Comparison of ENCODE assay signal across 7 cellular contexts in genomic region chr3:15108082-15108545, GRCh38. TPM values are rescaled to one million over a fixed set of nuclear protein-coding genes. Genes with fewer than 3 reads are reported as not detected.
DNase-seq lines count a peak whose midpoint lies in the region; ATAC-seq, FAIRE-seq and TF ChIP-seq lines count a peak whose summit lies in the region.

No MANE protein-coding gene starts in this region.

- H3K4me3 Mint-ChIP-seq in memory B cell: no peak overlapping the region

- no peaks in the 10 kb centered on the region for H3K9me3 Mint-ChIP-seq in memory B cell

- peak; percentile 77 for FAIRE-seq in GM12892 (lab: Jason Lieb, UNC)

- no peak for TF ChIP-seq POLR2A in GM12892 (IDR thresholded peaks at IDR 0.05; ENCODE audit: low read depth, low read length)

- peak; percentile 80 for DNase-seq in GM12892 (ENCODE audit: insufficient read length)
- peak; percentile 73 for DNase-seq in NCI-H510A treated with DMSO at 0.1 percent for 48 hours (lab: John Stamatoyannopoulos, UW)
- DNase-seq in activated CD4-positive, alpha-beta T cell treated with anti-CD3 and anti-CD28 coated beads, Interleukin-2, amount 50 U/mL, for 24 hours (ENCODE audit: low read depth in 1 of 2, low spot score in 1 of 2): peak; percentile 55 to 57
- DNase-seq in effector CD4-positive, alpha-beta T cell: peak; percentile 62
- DNase-seq in memory B cell (ENCODE audit: low spot score in 2 of 2): peak; percentile 71 to 75
- peak; percentile 46 for DNase-seq in stimulated activated CD8-positive, alpha-beta memory T cell treated with anti-CD3 and anti-CD28 coated beads, Interleukin-15, amount 100 ng/mL, for 1 hour (ENCODE audit: low read depth)

- peaks cover 5% of the 10 kb centered on the region for H3K27me3 Mint-ChIP-seq in memory B cell

- H3K27ac Mint-ChIP-seq in memory B cell: no peak overlapping the region

- ATAC-seq in HG02885 (IDR thresholded peaks at IDR 0.05; ENCODE audit: poor library complexity, unreplicated experiment) (peak; percentile 72), memory B cell (ENCODE audit: low read depth) (peak; percentile 90)

- H3K4me1 Mint-ChIP-seq in memory B cell: peaks cover 8% of the 10 kb centered on the region

- H3K36me3 Mint-ChIP-seq in memory B cell: no peaks in the 10 kb centered on the region

RNA-seq across cellular contexts. Expression of gene RBSN, which starts 9.2 kb away (rescaled TPM):
- polyA plus RNA-seq in GM12892 (2012; ENCODE audit: missing spikeins): 7.8 TPM

RNA-seq across cellular contexts. Expression of gene MRPS25, which starts 43.0 kb away (rescaled TPM):
- 42.4 TPM for polyA plus RNA-seq in GM12892 (2012; ENCODE audit: missing spikeins)

Comparison
In these comparisons a context has a peak if more than half of its experiments do, and no peak if none do; other contexts are left out.
1. Peak in every context shown above with its lines: DNase-seq and ATAC-seq.